8 cellular contexts compared by ENCODE assay signal in genomic region chr7:77463641-77464040, GRCh38. TPM values are rescaled to one million over a fixed set of nuclear protein-coding genes. Genes with fewer than 3 reads are reported as not detected.
DNase-seq lines count a peak whose midpoint lies in the region; ATAC-seq and TF ChIP-seq lines count a peak whose summit lies in the region.
"Not testable (repeated sequence)": the region's sequence is repeated elsewhere in the genome, so short reads cannot be mapped to it uniquely, and the experiment has no call there.

No MANE protein-coding gene starts in this region.

- H3K27me3 Mint-ChIP-seq in CD14-positive monocyte (ENCODE audit: low read depth in 3 of 3); HFFc6 (ENCODE audit: insufficient read depth): not testable (repeated sequence)

- not testable (repeated sequence) for H3K4me3 ChIP-seq in fibroblast of pulmonary artery (replicated peaks; ENCODE audit: low read depth, low read length)

- peak; percentile 67 for ATAC-seq in GM18870 (IDR thresholded peaks at IDR 0.05; ENCODE audit: unreplicated experiment)
- ATAC-seq in HG03378 (IDR thresholded peaks at IDR 0.05; ENCODE audit: unreplicated experiment), result peak; percentile 56

- H3K4me1 Mint-ChIP-seq in CD14-positive monocyte (peaks cover 56% of the 10 kb centered on the region), HFFc6 (ENCODE audit: low read depth) (peaks cover 38% of the 10 kb centered on the region)

- not testable (repeated sequence) for H3K36me3 Mint-ChIP-seq in CD14-positive monocyte; HFFc6 (ENCODE audit: low read depth)

- intact Hi-C loops in CD14-positive monocyte (cut with micrococcal nuclease), result loop anchor here (5.0 to 10.0 kb wide), 4 partner anchors 36 to 71 kb away; partner anchors contain the start of gene PTPN12 (in 1 of the 2)

- not testable (repeated sequence) for H3K9me3 Mint-ChIP-seq in CD14-positive monocyte, HFFc6

- DNase-seq in CD14-positive monocyte (ENCODE audit: low spot score) (peak; percentile 86), HFFc6 (peak; percentile 72), NOMO-1 (lab: John Stamatoyannopoulos, UW; ENCODE audit: unreplicated experiment in 2 of 2) (peak; percentile 95 to 100), fibroblast of pulmonary artery (ENCODE audit: low read depth) (peak; percentile 36)
- peak; percentile 57 for DNase-seq in activated CD8-positive, alpha-beta memory T cell treated with anti-CD3 and anti-CD28 coated beads, Interleukin-2, amount 50 U/mL, for 48 hours
- DNase-seq in stimulated activated CD4-positive, alpha-beta T cell treated with anti-CD3 and anti-CD28 coated beads, Interleukin-1b, Interleukin-23, amount 100 ng/mL, for 48 hours, result peak; percentile 41

- H3K27ac Mint-ChIP-seq in CD14-positive monocyte (peak overlapping the region; percentile 79 to 96 (median 90)), HFFc6 (peak overlapping the region; percentile 19; the same call in 1 of the 2 replicates)

- not testable (repeated sequence) for H3K4me3 Mint-ChIP-seq in CD14-positive monocyte
- peak overlapping the region; percentile 14; the same call in 1 of the 2 replicates for H3K4me3 Mint-ChIP-seq in HFFc6

- not testable (repeated sequence) for TF ChIP-seq CTCF in CD14-positive monocyte (IDR thresholded peaks at IDR 0.05); HFFc6 (IDR thresholded peaks at IDR 0.05); fibroblast of pulmonary artery (IDR thresholded peaks at IDR 0.05; ENCODE audit: low read length, missing control alignments)

RNA-seq across cellular contexts. Expression of gene GSAP, which starts 47.5 kb away (rescaled TPM):
- polyA plus RNA-seq in CD14-positive monocyte, result 10 to 100 TPM; 19.1 to 35.6 TPM
- total RNA-seq in HFFc6 (2021; fragmentation: NEBNext Ultra II Directional; extraction: Animal tissue kit (Norgen Biotek cat#: 25700)), result 1 to 10 TPM; 1.4 to 2.8 (median 2.2) TPM

Comparison
In these comparisons a context has a peak if more than half of its experiments do, and no peak if none do; other contexts are left out.
1. DNase-seq: peak in every context shown above with its lines; median percentile 98 in NOMO-1; 86 in CD14-positive monocyte; 72 in HFFc6; 57 in activated CD8-positive, alpha-beta memory T cell treated with anti-CD3 and anti-CD28 coated beads, Interleukin-2, amount 50 U/mL, for 48 hours; 41 in stimulated activated CD4-positive, alpha-beta T cell treated with anti-CD3 and anti-CD28 coated beads, Interleukin-1b, Interleukin-23, amount 100 ng/mL, for 48 hours; 36 in fibroblast of pulmonary artery.